In genomic region chr6:137218473-137218916, GRCh38 we compare ENCODE assay signal across 8 cellular contexts. TPM values are rescaled to one million over a fixed set of nuclear protein-coding genes. Genes with fewer than 3 reads are reported as not detected.
DNase-seq lines count a peak whose midpoint lies in the region; ATAC-seq and TF ChIP-seq lines count a peak whose summit lies in the region.

No MANE protein-coding gene starts in this region.

- CTCF ChIA-PET in activated CD4-positive, alpha-beta T cell treated with anti-CD3 and anti-CD28 coated beads for 36 hours (lab: Charles Lee) = interaction anchor here (0.6 to 1.0 kb wide), 4 partner anchors 15 to 415 kb away, joined by 3 to 5 read pairs (median 4); no protein-coding TSS in a partner anchor

- no peaks in the 10 kb centered on the region for H3F3A ChIP-seq in neural progenitor cell (ENCODE audit: low read depth)

- H3K4me3 ChIP-seq in foreskin fibroblast (ENCODE audit: low read depth in 1 of 2, low read length in 2 of 2) = peak overlapping the region; percentile 73 to 94
- peak overlapping the region; percentile 88 for H3K4me3 ChIP-seq in neural progenitor cell

- no peak overlapping the region for H3K27ac ChIP-seq in neural progenitor cell

- H3K27ac Mint-ChIP-seq in activated CD4-positive, alpha-beta T cell treated with anti-CD3 and anti-CD28 coated beads for 36 hours = peak overlapping the region; percentile 97
- peak overlapping the region; percentile 99 for H3K27ac Mint-ChIP-seq in activated T-helper 2 cell treated with anti-CD3 and anti-CD28 coated beads, Interferon-gamma antibody, Interleukin-2, Interleukin-4, amounts not matched to agents 10 μg/mL and 5 μg/mL and 100 μg/mL, durations not matched to agents 14 hours and 24 hours and 36 hours
- peak overlapping the region; percentile 95 for H3K27ac Mint-ChIP-seq in neural progenitor cell

- peaks cover 29% of the 10 kb centered on the region for H4K20me1 ChIP-seq in neural progenitor cell (ENCODE audit: low read depth)

- H3K79me2 ChIP-seq in neural progenitor cell (ENCODE audit: low read depth) = peaks cover 56% of the 10 kb centered on the region

- peak; percentile 78 for ATAC-seq in activated CD4-positive, alpha-beta T cell treated with anti-CD3 and anti-CD28 coated beads for 36 hours
- peak; percentile 22 for ATAC-seq in HG02870 (IDR thresholded peaks at IDR 0.05; ENCODE audit: unreplicated experiment)

- H3K9ac ChIP-seq in neural progenitor cell = peak overlapping the region; percentile 74

- H3K36me3 ChIP-seq in neural progenitor cell = no peaks in the 10 kb centered on the region

- H3K9me3 ChIP-seq in neural progenitor cell (ENCODE audit: low read depth) = no peaks in the 10 kb centered on the region

- H2AFZ ChIP-seq in neural progenitor cell (replicated peaks) = peak overlapping the region; percentile 92

- DNase-seq in activated CD4-positive, alpha-beta T cell treated with anti-CD3 and anti-CD28 coated beads for 36 hours = peak; percentile 62
- DNase-seq in activated CD4-positive, alpha-beta T cell treated with anti-CD3 and anti-CD28 coated beads for 1 hour = no peak
- DNase-seq in NOMO-1 treated with dmso at 0.1 percent for 144 hours (lab: John Stamatoyannopoulos, UW; ENCODE audit: unreplicated experiment) (peak; percentile 85), foreskin fibroblast (peak; percentile 65 to 79), neural progenitor cell (ENCODE audit: low spot score) (peak; percentile 18), NCI-H1930 (lab: John Stamatoyannopoulos, UW) (no peak)
- peak; percentile 24 for DNase-seq in activated T-helper 2 cell treated with anti-CD3 and anti-CD28 coated beads, Interferon-gamma antibody, Interleukin-2, Interleukin-4, amounts not matched to agents 10 μg/mL and 5 μg/mL and 100 μg/mL, durations not matched to agents 14 hours and 24 hours and 36 hours (ENCODE audit: low spot score)

- peak overlapping the region; percentile 90 for H3K4me3 Mint-ChIP-seq in activated CD4-positive, alpha-beta T cell treated with anti-CD3 and anti-CD28 coated beads for 36 hours
- H3K4me3 Mint-ChIP-seq in activated T-helper 2 cell treated with anti-CD3 and anti-CD28 coated beads, Interferon-gamma antibody, Interleukin-2, Interleukin-4, amounts not matched to agents 10 μg/mL and 5 μg/mL and 100 μg/mL, durations not matched to agents 14 hours and 24 hours and 36 hours (ENCODE audit: low read depth) = peak overlapping the region; percentile 98
- peak overlapping the region; percentile 96 for H3K4me3 Mint-ChIP-seq in neural progenitor cell

- H3K4me2 ChIP-seq in neural progenitor cell = peak overlapping the region; percentile 85

- TF ChIP-seq CTCF in foreskin fibroblast (IDR thresholded peaks at IDR 0.05; ENCODE audit: low read depth, low read length) (no peak), neural progenitor cell (IDR thresholded peaks at IDR 0.05) (no peak)

- no peaks in the 10 kb centered on the region for H3K9me3 Mint-ChIP-seq in activated CD4-positive, alpha-beta T cell treated with anti-CD3 and anti-CD28 coated beads for 36 hours (ENCODE audit: low read depth)
- H3K9me3 Mint-ChIP-seq in activated T-helper 2 cell treated with anti-CD3 and anti-CD28 coated beads, Interferon-gamma antibody, Interleukin-2, Interleukin-4, amounts not matched to agents 10 μg/mL and 5 μg/mL and 100 μg/mL, durations not matched to agents 14 hours and 24 hours and 36 hours = peaks cover 10% of the 10 kb centered on the region
- H3K9me3 Mint-ChIP-seq in neural progenitor cell = peaks cover 3% of the 10 kb centered on the region

- H3K4me1 Mint-ChIP-seq in activated CD4-positive, alpha-beta T cell treated with anti-CD3 and anti-CD28 coated beads for 36 hours = peaks cover 49% of the 10 kb centered on the region
- H3K4me1 Mint-ChIP-seq in activated T-helper 2 cell treated with anti-CD3 and anti-CD28 coated beads, Interferon-gamma antibody, Interleukin-2, Interleukin-4, amounts not matched to agents 10 μg/mL and 5 μg/mL and 100 μg/mL, durations not matched to agents 14 hours and 24 hours and 36 hours (ENCODE audit: low read depth) = peaks cover 51% of the 10 kb centered on the region
- H3K4me1 Mint-ChIP-seq in neural progenitor cell = peaks cover 27% of the 10 kb centered on the region

- peaks cover 9% of the 10 kb centered on the region for H3K4me1 ChIP-seq in neural progenitor cell

- POLR2A ChIA-PET in activated CD4-positive, alpha-beta T cell treated with anti-CD3 and anti-CD28 coated beads for 36 hours (lab: Charles Lee) = interaction anchor here (0.7 kb wide), 2 partner anchors 490 to 677 kb away, joined by 3 to 4 read pairs; no protein-coding TSS in a partner anchor

- intact Hi-C loops in activated CD4-positive, alpha-beta T cell treated with anti-CD3 and anti-CD28 coated beads for 36 hours (cut with DNase I, micrococcal nuclease) = loop anchor here (2.0 to 5.0 kb wide), 3 partner anchors 16 to 930 kb away; partner anchors contain the start of gene BCLAF1 (in 1 of the 2)
- intact Hi-C loops in activated T-helper 2 cell treated with anti-CD3 and anti-CD28 coated beads, Interferon-gamma antibody, Interleukin-2, Interleukin-4, amounts not matched to agents 10 μg/mL and 5 μg/mL and 100 μg/mL, durations not matched to agents 14 hours and 24 hours and 36 hours (cut with micrococcal nuclease) = loop anchor here (2.0 to 10.0 kb wide), 8 partner anchors 16 to 756 kb away; no protein-coding TSS in a partner anchor

- peaks cover 3% of the 10 kb centered on the region for H3K36me3 Mint-ChIP-seq in activated CD4-positive, alpha-beta T cell treated with anti-CD3 and anti-CD28 coated beads for 36 hours (ENCODE audit: low read depth)
- peaks cover 31% of the 10 kb centered on the region for H3K36me3 Mint-ChIP-seq in activated T-helper 2 cell treated with anti-CD3 and anti-CD28 coated beads, Interferon-gamma antibody, Interleukin-2, Interleukin-4, amounts not matched to agents 10 μg/mL and 5 μg/mL and 100 μg/mL, durations not matched to agents 14 hours and 24 hours and 36 hours (ENCODE audit: low read depth)
- H3K36me3 Mint-ChIP-seq in neural progenitor cell = peaks cover 12% of the 10 kb centered on the region

- no peaks in the 10 kb centered on the region for H3K27me3 Mint-ChIP-seq in activated CD4-positive, alpha-beta T cell treated with anti-CD3 and anti-CD28 coated beads for 36 hours
- H3K27me3 Mint-ChIP-seq in activated T-helper 2 cell treated with anti-CD3 and anti-CD28 coated beads, Interferon-gamma antibody, Interleukin-2, Interleukin-4, amounts not matched to agents 10 μg/mL and 5 μg/mL and 100 μg/mL, durations not matched to agents 14 hours and 24 hours and 36 hours (ENCODE audit: low read depth) = no peaks in the 10 kb centered on the region
- no peaks in the 10 kb centered on the region for H3K27me3 Mint-ChIP-seq in neural progenitor cell (ENCODE audit: insufficient read depth, low read depth)

- H3K27me3 ChIP-seq in neural progenitor cell = no peaks in the 10 kb centered on the region

RNA-seq across cellular contexts. Expression of gene IFNGR1, which starts 0.7 kb away (rescaled TPM):
- total RNA-seq in activated CD4-positive, alpha-beta T cell treated with anti-CD3 and anti-CD28 coated beads for 36 hours = 10 to 100 TPM; 19.3 to 20.8 TPM
- 22.2 and 26.2 TPM in 2 replicates for total RNA-seq in activated T-helper 2 cell treated with anti-CD3 and anti-CD28 coated beads, Interferon-gamma antibody, Interleukin-2, Interleukin-4, amounts not matched to agents 10 μg/mL and 5 μg/mL and 100 μg/mL, durations not matched to agents 14 hours and 24 hours and 36 hours
- 22.7 and 34.0 TPM in 2 replicates for total RNA-seq in neural progenitor cell (ENCODE audit: low replicate concordance)

RNA-seq across cellular contexts. Expression of gene IL22RA2, which starts 45.1 kb away (rescaled TPM):
- total RNA-seq in activated CD4-positive, alpha-beta T cell treated with anti-CD3 and anti-CD28 coated beads for 36 hours = not detected
- not detected in 2 replicates for total RNA-seq in activated T-helper 2 cell treated with anti-CD3 and anti-CD28 coated beads, Interferon-gamma antibody, Interleukin-2, Interleukin-4, amounts not matched to agents 10 μg/mL and 5 μg/mL and 100 μg/mL, durations not matched to agents 14 hours and 24 hours and 36 hours
- not detected in 2 replicates for total RNA-seq in neural progenitor cell (ENCODE audit: low replicate concordance)

Comparison
In these comparisons a context has a peak if more than half of its experiments do, and no peak if none do; other contexts are left out.
1. DNase-seq: peak in activated CD4-positive, alpha-beta T cell treated with anti-CD3 and anti-CD28 coated beads for 36 hours (single experiment), NOMO-1 treated with dmso at 0.1 percent for 144 hours (single experiment), activated T-helper 2 cell treated with anti-CD3 and anti-CD28 coated beads, Interferon-gamma antibody, Interleukin-2, Interleukin-4, amounts not matched to agents 10 μg/mL and 5 μg/mL and 100 μg/mL, durations not matched to agents 14 hours and 24 hours and 36 hours (single experiment), foreskin fibroblast (2 of 2) and neural progenitor cell (single experiment); none in activated CD4-positive, alpha-beta T cell treated with anti-CD3 and anti-CD28 coated beads for 1 hour (single experiment) and NCI-H1930 (0 of 2).
2. Peak in every context shown above with its lines, with median percentiles within 50 percentile points of each other: H3K27ac Mint-ChIP-seq and H3K4me3 Mint-ChIP-seq.